Comparison of ENCODE assay signal across 12 cellular contexts in the genomic region with DNA sequence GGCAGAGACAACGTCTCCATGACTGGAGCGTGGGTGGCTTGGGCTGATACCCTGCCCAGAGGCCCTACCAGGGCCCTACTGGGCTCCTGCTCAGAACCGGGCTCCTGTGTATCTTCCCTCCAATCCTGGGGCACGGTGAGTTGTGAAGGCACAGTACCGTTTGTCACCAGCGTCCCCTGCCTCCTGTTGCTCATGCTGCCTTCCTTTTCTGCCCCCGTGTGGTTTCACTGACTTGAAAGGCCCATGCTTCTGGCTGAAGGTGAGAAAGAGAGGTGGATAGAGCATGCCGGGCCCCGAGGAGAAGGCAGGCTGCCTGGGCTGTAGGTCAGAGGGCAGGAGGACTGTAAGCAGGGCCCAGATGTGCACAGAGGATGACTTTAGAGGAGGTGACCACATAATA. TPM values are rescaled to one million over a fixed set of nuclear protein-coding genes. Genes with fewer than 3 reads are reported as not detected.
DNase-seq lines count a peak whose midpoint lies in the region; TF ChIP-seq lines count a peak whose summit lies in the region.
"Had no signal": no experiment of that assay in that cellular context is flagged by ENCODE, and none has a peak within 500 bp of the region (broad histone marks: within the 10 kb centered on the region; RNA-seq: fewer than 3 reads in every experiment).

No MANE protein-coding gene starts in this region.

- H3K9me3 Mint-ChIP-seq in chondrocyte (ENCODE audit: low read depth): no peaks in the 10 kb centered on the region
- H3K9me3 Mint-ChIP-seq: mesothelial cell of epicardium had no signal

- TF ChIP-seq CTCF in GM12875 (IDR thresholded peaks at IDR 0.05; ENCODE audit: borderline replicate concordance, insufficient read depth, low read depth, low read length) (0 out of 2 replicates have a peak, but pooled peaks have one; percentile 2), chondrocyte (IDR thresholded peaks at IDR 0.05) (peak; percentile 24)

- H3K4me1 Mint-ChIP-seq in chondrocyte (ENCODE audit: low read depth): peaks cover 7% of the 10 kb centered on the region
- H3K4me1 Mint-ChIP-seq: mesothelial cell of epicardium had no signal

- H3K27me3 Mint-ChIP-seq in chondrocyte (ENCODE audit: low read depth): peaks cover 2% of the 10 kb centered on the region

- H3K4me3 Mint-ChIP-seq in chondrocyte (ENCODE audit: unreplicated experiment): no peak overlapping the region
- H3K4me3 Mint-ChIP-seq: mesothelial cell of epicardium had no signal

- no peak overlapping the region for H3K27ac Mint-ChIP-seq in chondrocyte (ENCODE audit: unreplicated experiment)
- H3K27ac Mint-ChIP-seq: mesothelial cell of epicardium had no signal

- DNase-seq in activated CD4-positive, alpha-beta T cell treated with anti-CD3 and anti-CD28 coated beads for 4 hours: peak; percentile 33 to 45
- DNase-seq in chondrocyte (ENCODE audit: low spot score) (no peak), COLO829 (ENCODE audit: low spot score) (no peak), NOMO-1 (lab: John Stamatoyannopoulos, UW; ENCODE audit: unreplicated experiment in 2 of 2) (no peak), NCI-H146 treated with DMSO at 0.1 percent for 48 hours (lab: John Stamatoyannopoulos, UW; ENCODE audit: unreplicated experiment) (no peak), HUDEP-2 (lab: John Stamatoyannopoulos, UW; ENCODE audit: unreplicated experiment in 76 of 76) (no peak)
- peak; percentile 66 for DNase-seq in stimulated activated CD4-positive, alpha-beta T cell treated with anti-CD3 and anti-CD28 coated beads, Interleukin-15, amount 100 ng/mL, for 24 hours
- DNase-seq: body of pancreas had no signal

- H3K4me3 ChIP-seq in GM12875 (ENCODE audit: low read depth, low read length): no peak overlapping the region
- H3K4me3 ChIP-seq: body of pancreas had no signal

- H3K36me3 Mint-ChIP-seq in chondrocyte (ENCODE audit: low read depth): no peaks in the 10 kb centered on the region
- H3K36me3 Mint-ChIP-seq: mesothelial cell of epicardium had no signal

RNA-seq across cellular contexts. Expression of a gene that starts 9.1 kb away (rescaled TPM):
- total RNA-seq in chondrocyte: 0.13 to 0.34 TPM (median 0.17 TPM) in 3 replicates
- total RNA-seq: frontal cortex; mesothelial cell of epicardium; T-helper 2 cell treated with Interferon-gamma antibody and Interleukin-4, amounts not matched to agents 100 ng/mL and 5 ng/mL, for 36 hours had no signal

Comparison
In these comparisons a context has a peak if more than half of its experiments do, and no peak if none do; other contexts are left out.
1. DNase-seq: peak in activated CD4-positive, alpha-beta T cell treated with anti-CD3 and anti-CD28 coated beads for 4 hours (2 of 2) and stimulated activated CD4-positive, alpha-beta T cell treated with anti-CD3 and anti-CD28 coated beads, Interleukin-15, amount 100 ng/mL, for 24 hours (single experiment); none in chondrocyte (single experiment), COLO829 (single experiment), NOMO-1 (0 of 2), NCI-H146 treated with DMSO at 0.1 percent for 48 hours (single experiment) and HUDEP-2 (0 of 76).